In the genomic region with DNA sequence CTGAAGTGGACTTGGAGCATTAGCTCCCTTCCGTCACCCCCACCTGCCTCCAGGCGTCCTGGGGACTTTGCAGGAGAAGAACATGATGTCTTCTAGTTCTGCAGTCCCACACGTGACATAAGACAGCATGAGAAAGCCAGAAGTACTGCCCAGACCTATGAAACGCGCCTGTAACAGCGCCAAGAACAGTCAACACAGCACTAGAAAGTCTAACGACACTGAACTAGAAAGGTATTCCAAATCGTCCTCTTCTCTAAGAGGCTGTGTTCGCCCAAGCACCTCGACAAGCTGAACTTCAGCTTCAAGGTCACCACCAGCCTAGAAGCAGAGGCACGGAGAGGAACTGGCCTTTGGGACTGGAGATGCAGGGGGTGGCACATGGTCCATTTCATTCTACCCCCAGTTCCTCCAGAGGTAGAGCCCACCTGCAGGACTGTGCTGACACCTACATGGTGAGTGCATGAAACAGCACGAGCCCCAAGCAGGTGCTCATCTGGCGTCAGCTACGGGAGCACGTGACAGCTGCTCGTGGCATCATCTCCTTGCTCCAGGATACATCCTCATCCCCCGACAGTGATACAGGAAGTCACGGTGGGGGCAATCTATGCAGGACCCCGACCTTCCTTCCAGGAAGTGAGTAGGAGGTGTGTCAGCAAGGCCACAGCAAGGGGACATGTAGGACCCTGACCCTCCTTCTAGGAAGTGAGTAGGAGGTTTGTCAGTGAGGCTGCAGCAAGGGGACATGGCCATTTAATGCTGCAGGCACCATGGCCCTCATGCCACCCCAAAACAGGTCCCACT, we compare ENCODE assay signal across 9 cellular contexts. TPM values are rescaled to one million over a fixed set of nuclear protein-coding genes. Genes with fewer than 3 reads are reported as not detected.
DNase-seq lines count a peak whose midpoint lies in the region; ATAC-seq and TF ChIP-seq lines count a peak whose summit lies in the region.
"Had no signal": no experiment of that assay in that cellular context is flagged by ENCODE, and none has a peak within 500 bp of the region (broad histone marks: within the 10 kb centered on the region; RNA-seq: fewer than 3 reads in every experiment).

No MANE protein-coding gene starts in this region.

- no peak overlapping the region for H3K27ac ChIP-seq in effector memory CD4-positive, alpha-beta T cell (ENCODE audit: insufficient read depth, low read length, poor library complexity, severe bottlenecking)

- H3K4me1 ChIP-seq in effector memory CD4-positive, alpha-beta T cell (ENCODE audit: control insufficient read depth, insufficient read depth, low read length, poor library complexity, severe bottlenecking) = peaks cover 6% of the 10 kb centered on the region

- DNase-seq in 8988T (peak; percentile 56), GM20000 (ENCODE audit: low spot score) (no peak), islet precursor cell (peak; percentile 59)
- peak; percentile 57 for DNase-seq in activated CD8-positive, alpha-beta memory T cell treated with anti-CD3 and anti-CD28 coated beads, Interleukin-2, amount 10 ng/mL, durations not matched to agents 7 days and 5 days
- DNase-seq in effector memory CD4-positive, alpha-beta T cell = no peak
- DNase-seq: SIG-M5 had no signal

- H3K4me1 Mint-ChIP-seq in activated CD8-positive, alpha-beta memory T cell treated with anti-CD3 and anti-CD28 coated beads, Interleukin-2, amount 10 ng/mL, durations not matched to agents 7 days and 5 days = peaks cover 31% of the 10 kb centered on the region

- peak; percentile 33 for TF ChIP-seq CTCF in GM20000 (IDR thresholded peaks at IDR 0.05; ENCODE audit: extremely low read depth, missing control alignments)

- H3K4me3 Mint-ChIP-seq in activated CD8-positive, alpha-beta memory T cell treated with anti-CD3 and anti-CD28 coated beads, Interleukin-2, amount 10 ng/mL, durations not matched to agents 7 days and 5 days = no peak overlapping the region

- H3K27me3 ChIP-seq in effector memory CD4-positive, alpha-beta T cell (replicated peaks; ENCODE audit: control insufficient read depth, insufficient read depth, low read length, poor library complexity, severe bottlenecking) = no peaks in the 10 kb centered on the region

- H3K36me3 Mint-ChIP-seq in activated CD8-positive, alpha-beta memory T cell treated with anti-CD3 and anti-CD28 coated beads, Interleukin-2, amount 10 ng/mL, durations not matched to agents 7 days and 5 days = peaks cover 5% of the 10 kb centered on the region

- no peaks in the 10 kb centered on the region for H3K9me3 Mint-ChIP-seq in activated CD8-positive, alpha-beta memory T cell treated with anti-CD3 and anti-CD28 coated beads, Interleukin-2, amount 10 ng/mL, durations not matched to agents 7 days and 5 days (ENCODE audit: low read depth)

- H3K27ac Mint-ChIP-seq in activated CD8-positive, alpha-beta memory T cell treated with anti-CD3 and anti-CD28 coated beads, Interleukin-2, amount 10 ng/mL, durations not matched to agents 7 days and 5 days = no peak overlapping the region

- CTCF ChIA-PET in activated CD8-positive, alpha-beta memory T cell treated with anti-CD3 and anti-CD28 coated beads, Interleukin-2, amount 10 ng/mL, durations not matched to agents 7 days and 5 days (lab: Charles Lee) = interaction anchor here (0.9 to 3.5 kb wide), 3 partner anchors 13 to 131 kb away, joined by 3 to 12 read pairs (median 5); no protein-coding TSS in a partner anchor

- ATAC-seq in activated CD8-positive, alpha-beta memory T cell treated with anti-CD3 and anti-CD28 coated beads, Interleukin-2, amount 10 ng/mL, durations not matched to agents 7 days and 5 days = no peak
- ATAC-seq in HG02840 (IDR thresholded peaks at IDR 0.05; ENCODE audit: low FRiP score, unreplicated experiment) = no peak
- ATAC-seq in GM21737 (IDR thresholded peaks at IDR 0.05; ENCODE audit: unreplicated experiment) = no peak
- no peak for ATAC-seq in HG02938 (IDR thresholded peaks at IDR 0.05; ENCODE audit: unreplicated experiment)

- H3K9me3 ChIP-seq in effector memory CD4-positive, alpha-beta T cell (ENCODE audit: control insufficient read depth, low read length) = no peaks in the 10 kb centered on the region

- no peaks in the 10 kb centered on the region for H3K36me3 ChIP-seq in effector memory CD4-positive, alpha-beta T cell (ENCODE audit: control insufficient read depth, insufficient read depth, low read length)

- no peaks in the 10 kb centered on the region for H3K27me3 Mint-ChIP-seq in activated CD8-positive, alpha-beta memory T cell treated with anti-CD3 and anti-CD28 coated beads, Interleukin-2, amount 10 ng/mL, durations not matched to agents 7 days and 5 days

- no peak overlapping the region for H3K4me3 ChIP-seq in effector memory CD4-positive, alpha-beta T cell (ENCODE audit: insufficient read depth, low read depth, low read length, poor library complexity, severe bottlenecking)

RNA-seq across cellular contexts. Expression of gene HDAC4, which starts 3.7 kb away (rescaled TPM):
- 10 to 100 TPM; 25.2 to 65.1 TPM for total RNA-seq in activated CD8-positive, alpha-beta memory T cell treated with anti-CD3 and anti-CD28 coated beads, Interleukin-2, amount 10 ng/mL, durations not matched to agents 7 days and 5 days

Comparison
In these comparisons a context has a peak if more than half of its experiments do, and no peak if none do; other contexts are left out.
1. DNase-seq: peak in 8988T (single experiment), activated CD8-positive, alpha-beta memory T cell treated with anti-CD3 and anti-CD28 coated beads, Interleukin-2, amount 10 ng/mL, durations not matched to agents 7 days and 5 days (single experiment) and islet precursor cell (single experiment); none in GM20000 (single experiment) and effector memory CD4-positive, alpha-beta T cell (0 of 3).